Comparison of ENCODE assay signal across 13 cellular contexts in the genomic region with DNA sequence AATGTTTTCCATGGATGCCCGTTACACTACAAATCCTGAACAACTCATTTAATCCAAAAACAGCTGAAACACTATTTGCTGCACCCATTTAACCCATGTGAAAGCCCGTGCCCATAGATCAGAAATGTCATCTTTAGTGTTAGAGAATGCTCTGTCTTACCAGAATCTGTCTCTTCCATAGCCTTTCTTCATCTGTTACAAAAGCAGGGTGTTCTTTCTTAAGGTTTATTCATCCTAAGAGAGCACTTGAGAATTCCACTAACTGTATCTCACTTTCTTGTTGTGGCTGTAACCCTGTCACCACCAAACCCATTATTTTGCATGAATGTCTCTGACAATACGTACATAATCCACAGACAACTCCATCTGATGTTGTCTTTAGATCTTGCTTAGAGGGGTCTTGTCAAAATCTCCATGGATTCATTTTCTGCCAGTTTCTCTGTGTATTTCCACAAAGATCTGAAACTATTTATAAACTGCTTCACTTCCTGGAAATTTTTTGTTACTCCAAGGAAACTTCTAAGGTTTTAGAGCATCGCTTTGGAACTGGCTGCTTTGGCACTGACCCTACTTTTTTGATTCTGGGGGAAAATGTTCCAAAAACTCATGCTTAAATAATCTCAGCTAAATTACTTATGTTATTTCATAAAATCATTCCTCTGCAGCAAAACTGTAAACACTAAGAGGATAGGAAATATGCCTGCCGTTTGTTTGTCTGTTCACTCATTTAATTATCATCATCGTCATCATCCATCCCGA.
A peak's percentile ranks its signal among the peaks of the same experiment; 100 is the strongest.
DNase-seq lines count a peak whose midpoint lies in the region; ATAC-seq and TF ChIP-seq lines count a peak whose summit lies in the region.
"Had no signal": no experiment of that assay in that cellular context is flagged by ENCODE, and none has a peak within 500 bp of the region (broad histone marks: within the 10 kb centered on the region; RNA-seq: fewer than 3 reads in every experiment).

No MANE protein-coding gene starts in this region.

- H3K9ac ChIP-seq in fibroblast of lung (ENCODE audit: insufficient read depth, low read length) (no peak overlapping the region), parathyroid adenoma (no peak overlapping the region)

- no peak for ATAC-seq in HG02571 (IDR thresholded peaks at IDR 0.05; ENCODE audit: unreplicated experiment)
- no peak for ATAC-seq in GM18498 (IDR thresholded peaks at IDR 0.05; ENCODE audit: unreplicated experiment)
- ATAC-seq: natural killer cell treated with Interleukin-12 subunit alpha and Interleukin-12 subunit beta and Interleukin-15 and Interleukin-18, amount 100 ng/mL, for 72 hours had no signal

- H3K36me3 ChIP-seq in ascending aorta, result no peaks in the 10 kb centered on the region
- H3K36me3 ChIP-seq in fibroblast of lung (ENCODE audit: control insufficient read depth, insufficient read depth, low read length), result no peaks in the 10 kb centered on the region
- H3K36me3 ChIP-seq in parathyroid adenoma (ENCODE audit: control insufficient read depth, insufficient read depth, low read length), result no peaks in the 10 kb centered on the region
- H3K36me3 ChIP-seq in transverse colon, result no peaks in the 10 kb centered on the region

- TF ChIP-seq CTCF in ascending aorta (IDR thresholded peaks at IDR 0.05) (no peak), fibroblast of lung (conservative IDR thresholded peaks at IDR 0.05 in 1 of 2, IDR thresholded peaks at IDR 0.05 in 1 of 2; ENCODE audit: low read depth in 1 of 2, low read length in 2 of 2) (no peak), parathyroid adenoma (IDR thresholded peaks at IDR 0.05) (no peak), transverse colon (IDR thresholded peaks at IDR 0.05) (no peak)

- H3K9me3 ChIP-seq in ascending aorta (no peaks in the 10 kb centered on the region), fibroblast of lung (ENCODE audit: control insufficient read depth, insufficient read depth, low read depth, low read length) (no peaks in the 10 kb centered on the region), parathyroid adenoma (ENCODE audit: control insufficient read depth, low read length) (no peaks in the 10 kb centered on the region), transverse colon (no peaks in the 10 kb centered on the region)

- no peaks in the 10 kb centered on the region for H4K20me1 ChIP-seq in fibroblast of lung (ENCODE audit: control insufficient read depth, extremely low read depth, insufficient read depth, low read length)

- H3K4me1 ChIP-seq in ascending aorta (peaks cover 6 to 35% of the 10 kb centered on the region in 2 donors), fibroblast of lung (ENCODE audit: control insufficient read depth, extremely low read depth, insufficient read depth, low read length) (peaks cover 26% of the 10 kb centered on the region), parathyroid adenoma (peaks cover 19% of the 10 kb centered on the region), transverse colon (peaks cover 0 to 9% (median 4%) of the 10 kb centered on the region in 4 donors)

- H3K27ac ChIP-seq in ascending aorta, result peak overlapping the region; percentile 69 to 83
- H3K27ac ChIP-seq in fibroblast of lung (ENCODE audit: insufficient read depth, low read length), result peak overlapping the region; percentile 20
- H3K27ac ChIP-seq in parathyroid adenoma, result peak overlapping the region; percentile 59
- H3K27ac ChIP-seq in transverse colon, result peak overlapping the region; percentile 42 to 72 (median 68)

- no peak for TF ChIP-seq POLR2A in transverse colon (IDR thresholded peaks at IDR 0.05)

- 71 to 81% methylated on average over 7 of the region's 7 CpGs for WGBS in transverse colon (ENCODE audit: low coverage in 1 of 2), 2 donors

- H3K4me3 ChIP-seq in ascending aorta (peak overlapping the region in 1 of 2 donors; percentile 32), fibroblast of lung (replicated peaks in 1 of 4; ENCODE audit: control extremely low read depth in 1 of 4, insufficient read depth in 1 of 4, low read depth in 3 of 4, low read length in 4 of 4) (no peak overlapping the region), parathyroid adenoma (ENCODE audit: low read depth, low read length) (no peak overlapping the region), transverse colon (no peak overlapping the region)

- in situ Hi-C loops in transverse colon (cut with MboI; ENCODE audit: low pct_ligation_motif_present in 1 of 4, low pct_unique_long_range_greater_than_20kb in 1 of 4, low sequenced_read_pairs in 3 of 4), result no loop called here

- intact Hi-C loops in ascending aorta (cut with DNase I), result loop anchor here (5.0 kb wide), 1 partner anchor 313 kb away; a partner anchor contains a TSS
- intact Hi-C loops in transverse colon (cut with DNase I; ENCODE audit: low total_unique reads), result no loop called here

- TF ChIP-seq EP300 in transverse colon (IDR thresholded peaks at IDR 0.05; ENCODE audit: low read depth), result no peak

- H3K27me3 ChIP-seq in ascending aorta (no peaks in the 10 kb centered on the region), fibroblast of lung (ENCODE audit: control insufficient read depth, insufficient read depth, low read length) (no peaks in the 10 kb centered on the region), parathyroid adenoma (ENCODE audit: control insufficient read depth, insufficient read depth, low read length) (no peaks in the 10 kb centered on the region), transverse colon (no peaks in the 10 kb centered on the region)

- DNase-seq in ascending aorta (ENCODE audit: low spot score in 2 of 2) (no peak), fibroblast of lung (ENCODE audit: low read depth in 2 of 2) (no peak), transverse colon (no peak), NCI-H146 treated with DMSO at 0.1 percent for 48 hours (lab: John Stamatoyannopoulos, UW; ENCODE audit: unreplicated experiment) (no peak)
- DNase-seq: activated naive CD4-positive, alpha-beta T cell treated with anti-CD3 and anti-CD28 coated beads, Interleukin-2, amount 10 ng/mL, durations not matched to agents 7 days and 5 days; kidney; NCI-H2029 treated with DMSO at 0.1 percent for 48 hours; NCI-H82; SHP77 had no signal

- H2AFZ ChIP-seq in fibroblast of lung (ENCODE audit: low read length) (peak overlapping the region; percentile 72), parathyroid adenoma (no peak overlapping the region)

- H3K79me2 ChIP-seq in fibroblast of lung (ENCODE audit: control insufficient read depth, insufficient read depth, low read length) (no peaks in the 10 kb centered on the region), parathyroid adenoma (peaks cover 2% of the 10 kb centered on the region)

- peak overlapping the region; percentile 60 for H3K4me2 ChIP-seq in fibroblast of lung (ENCODE audit: extremely low read depth, insufficient read depth, low read length)
- H3K4me2 ChIP-seq in parathyroid adenoma (ENCODE audit: low read length), result no peak overlapping the region

Comparison
In these comparisons a context has a peak if more than half of its experiments do, and no peak if none do; other contexts are left out.
1. H3K27ac ChIP-seq: peak in every context shown above with its lines; median percentile 76 in ascending aorta; 68 in transverse colon; 59 in parathyroid adenoma; 20 in fibroblast of lung.